ENCODE assay signal across 8 cellular contexts in genomic region chr10:14839305-14839695, GRCh38. TPM values are rescaled to one million over a fixed set of nuclear protein-coding genes. Genes with fewer than 3 reads are reported as not detected.
DNase-seq lines count a peak whose midpoint lies in the region; ATAC-seq and TF ChIP-seq lines count a peak whose summit lies in the region.

No MANE protein-coding gene starts in this region.

- H3K27me3 ChIP-seq in muscle layer of colon (ENCODE audit: control insufficient read depth in 1 of 2, insufficient read depth in 2 of 2, low read length in 2 of 2): no peaks in the 10 kb centered on the region

- H3K36me3 ChIP-seq in muscle layer of colon (ENCODE audit: insufficient read depth, low read length): peaks cover 31% of the 10 kb centered on the region

- TF ChIP-seq CTCF in C4-2B (conservative IDR thresholded peaks at IDR 0.05) (no peak), chondrocyte (IDR thresholded peaks at IDR 0.05) (no peak), GM20000 (IDR thresholded peaks at IDR 0.05; ENCODE audit: extremely low read depth, missing control alignments) (no peak)

- ATAC-seq in GM21367 (IDR thresholded peaks at IDR 0.05; ENCODE audit: unreplicated experiment): no peak

- no peaks in the 10 kb centered on the region for H3K27me3 Mint-ChIP-seq in chondrocyte (ENCODE audit: low read depth)

- H3K27ac Mint-ChIP-seq in chondrocyte (ENCODE audit: unreplicated experiment): peak overlapping the region; percentile 98

- peaks cover 22% of the 10 kb centered on the region for H3K4me1 ChIP-seq in muscle layer of colon (ENCODE audit: insufficient read depth, low read length)

- H3K9ac ChIP-seq in muscle layer of colon (ENCODE audit: low read length): peak overlapping the region; percentile 65

- H3K9me3 ChIP-seq in muscle layer of colon (ENCODE audit: low read length): no peaks in the 10 kb centered on the region

- H3K9me3 Mint-ChIP-seq in chondrocyte (ENCODE audit: low read depth): no peaks in the 10 kb centered on the region

- H3K4me3 ChIP-seq in muscle layer of colon (ENCODE audit: low read depth in 1 of 2, low read length in 2 of 2): peak overlapping the region; percentile 89 to 99

- DNase-seq in LHCN-M2 (ENCODE audit: low read depth) (peak; percentile 31), chondrocyte (ENCODE audit: low spot score) (no peak), GM20000 (ENCODE audit: low spot score) (no peak)
- DNase-seq in stimulated activated naive CD4-positive, alpha-beta T cell (lab: John Stamatoyannopoulos, UW): no peak
- DNase-seq in stimulated activated CD4-positive, alpha-beta T cell treated with anti-CD3 and anti-CD28 coated beads, Interleukin-1b, Interleukin-23, amount 100 ng/mL, for 48 hours: no peak

- peaks cover 14% of the 10 kb centered on the region for H3K36me3 Mint-ChIP-seq in chondrocyte (ENCODE audit: low read depth)

- peaks cover 22% of the 10 kb centered on the region for H3K4me1 Mint-ChIP-seq in chondrocyte (ENCODE audit: low read depth)

- H3K4me3 Mint-ChIP-seq in chondrocyte (ENCODE audit: unreplicated experiment): peak overlapping the region; percentile 89

- H3K27ac ChIP-seq in C4-2B (peak overlapping the region; percentile 98), muscle layer of colon (ENCODE audit: low read depth, low read length) (peak overlapping the region; percentile 84)

RNA-seq across cellular contexts. Expression of gene HSPA14, which starts 1.2 kb away (rescaled TPM):
- total RNA-seq in LHCN-M2 (2014; rRNA removed) (27.3 and 31.1 TPM in 2 replicates), chondrocyte (6.8 to 10.2 TPM (median 7.0 TPM) in 3 replicates)
- polyA plus RNA-seq in LHCN-M2 (2012): 9.5 TPM

RNA-seq across cellular contexts. Expression of gene MSANTD7, which starts 1.2 kb away (rescaled TPM):
- 20.3 and 23.2 TPM in 2 replicates for total RNA-seq in LHCN-M2 (2014; rRNA removed)
- polyA plus RNA-seq in LHCN-M2 (2012): 8.1 TPM
- 11.3 to 13.4 TPM (median 12.3 TPM) in 3 replicates for total RNA-seq in chondrocyte

RNA-seq across cellular contexts. Expression of gene CDNF, which starts 1.5 kb away (rescaled TPM):
- total RNA-seq in LHCN-M2 (2014; rRNA removed) (0.96 and 1.1 TPM in 2 replicates), chondrocyte (0.32 to 1.9 TPM (median 0.69 TPM) in 3 replicates)
- 1.3 TPM for polyA plus RNA-seq in LHCN-M2 (2012)

RNA-seq across cellular contexts. Expression of gene SUV39H2, which starts 39.4 kb away (rescaled TPM):
- total RNA-seq in LHCN-M2 (2014; rRNA removed) (29.0 and 34.0 TPM in 2 replicates), chondrocyte (8.3 to 13.1 TPM (median 9.2 TPM) in 3 replicates)
- 8.1 TPM for polyA plus RNA-seq in LHCN-M2 (2012)
